ENCODE assay signal across 29 cellular contexts in genomic region chr4:181597766-181598165, GRCh38.
DNase-seq lines count a peak whose midpoint lies in the region; ATAC-seq, FAIRE-seq and TF ChIP-seq lines count a peak whose summit lies in the region.
"Had no signal": no experiment of that assay in that cellular context is flagged by ENCODE, and none has a peak within 500 bp of the region (broad histone marks: within the 10 kb centered on the region; RNA-seq: fewer than 3 reads in every experiment).

No MANE protein-coding gene starts in this region.

- CTCF ChIA-PET in MCF 10A (lab: Yijun Ruan, JAX): interaction anchor here (0.8 to 0.9 kb wide), 2 partner anchors 29 to 935 kb away, joined by 3 read pairs; no protein-coding TSS in a partner anchor
- CTCF ChIA-PET in CD8-positive, alpha-beta T cell (lab: Charles Lee): no interaction called here

- intact Hi-C loops in MCF 10A (cut with micrococcal nuclease) (no loop called here), breast epithelium (cut with DNase I; ENCODE audit: low total_unique reads) (no loop called here)
- intact Hi-C loops in CD8-positive, alpha-beta T cell (cut with DNase I, micrococcal nuclease): no loop called here

- no peaks in the 10 kb centered on the region for H4K20me1 ChIP-seq in astrocyte (ENCODE audit: insufficient read depth, low read length)

- peak; percentile 63 for FAIRE-seq in astrocyte (lab: Jason Lieb, UNC)
- FAIRE-seq: A204.1, K562 had no signal

- POLR2A ChIA-PET in MCF 10A (lab: Yijun Ruan, JAX): no interaction called here
- POLR2A ChIA-PET in CD8-positive, alpha-beta T cell (lab: Charles Lee): no interaction called here

- no TSS peak for BruUV-seq in MCF 10A (replicated peaks; lab: Mats Ljungman, UMichigan)

- no peak overlapping the region for H3K27ac Mint-ChIP-seq in MCF 10A (ENCODE audit: low read depth, unreplicated experiment)
- H3K27ac Mint-ChIP-seq in astrocyte (ENCODE audit: unreplicated experiment): no peak overlapping the region
- H3K27ac Mint-ChIP-seq in CD8-positive, alpha-beta T cell: no peak overlapping the region
- H3K27ac Mint-ChIP-seq: activated CD4-positive, alpha-beta T cell treated with anti-CD3 and anti-CD28 coated beads for 36 hours; activated naive CD4-positive, alpha-beta T cell treated with anti-CD3 and anti-CD28 coated beads, Interleukin-2, amount 10 ng/mL, durations not matched to agents 7 days and 5 days; effector memory CD8-positive, alpha-beta T cell; H9; naive thymus-derived CD8-positive, alpha-beta T cell had no signal

- H3K36me3 ChIP-seq in breast epithelium (no peaks in the 10 kb centered on the region), astrocyte (ENCODE audit: insufficient read depth, low read length) (no peaks in the 10 kb centered on the region)
- H3K36me3 ChIP-seq in CD8-positive, alpha-beta T cell (ENCODE audit: insufficient read depth, low read length): no peaks in the 10 kb centered on the region
- H3K36me3 ChIP-seq: BE2C, ovary, right atrium auricular region, stomach, transverse colon had no signal

- H3K4me3 Mint-ChIP-seq in MCF 10A (ENCODE audit: unreplicated experiment): no peak overlapping the region
- no peak overlapping the region for H3K4me3 Mint-ChIP-seq in astrocyte (ENCODE audit: unreplicated experiment)
- H3K4me3 Mint-ChIP-seq in CD8-positive, alpha-beta T cell: no peak overlapping the region
- H3K4me3 Mint-ChIP-seq: activated CD4-positive, alpha-beta T cell treated with anti-CD3 and anti-CD28 coated beads for 36 hours; activated naive CD4-positive, alpha-beta T cell treated with anti-CD3 and anti-CD28 coated beads, Interleukin-2, amount 10 ng/mL, durations not matched to agents 7 days and 5 days; effector memory CD8-positive, alpha-beta T cell; H9; naive thymus-derived CD8-positive, alpha-beta T cell had no signal

- no peak for ATAC-seq in GM19324 (IDR thresholded peaks at IDR 0.05; ENCODE audit: low FRiP score, unreplicated experiment)
- no peak for ATAC-seq in CD8-positive, alpha-beta T cell
- ATAC-seq: activated CD4-positive, alpha-beta T cell treated with anti-CD3 and anti-CD28 coated beads for 36 hours; effector memory CD8-positive, alpha-beta T cell; esophagus mucosa; K562; left colon; naive thymus-derived CD8-positive, alpha-beta T cell had no signal

- no peak overlapping the region for H2AFZ ChIP-seq in astrocyte (ENCODE audit: low read depth, low read length)

- H3K9me3 ChIP-seq in breast epithelium: no peaks in the 10 kb centered on the region
- H3K9me3 ChIP-seq in astrocyte (ENCODE audit: insufficient read depth, low read depth, low read length): no peaks in the 10 kb centered on the region
- no peaks in the 10 kb centered on the region for H3K9me3 ChIP-seq in CD8-positive, alpha-beta T cell (ENCODE audit: low read length)
- H3K9me3 ChIP-seq: BE2C, Caco-2, ovary, right atrium auricular region, stomach, transverse colon had no signal

- TF ChIP-seq CTCF in MCF 10A (IDR thresholded peaks at IDR 0.05; ENCODE audit: unreplicated experiment) (no peak), breast epithelium (IDR thresholded peaks at IDR 0.05) (no peak), astrocyte (IDR thresholded peaks at IDR 0.05; ENCODE audit: insufficient read depth, low read depth, low read length) (no peak)
- TF ChIP-seq CTCF in CD8-positive, alpha-beta T cell (IDR thresholded peaks at IDR 0.05): no peak

- H3K4me1 ChIP-seq in breast epithelium (no peaks in the 10 kb centered on the region), astrocyte (ENCODE audit: insufficient read depth, low read length) (no peaks in the 10 kb centered on the region)
- no peaks in the 10 kb centered on the region for H3K4me1 ChIP-seq in CD8-positive, alpha-beta T cell (ENCODE audit: insufficient read depth, low read length)
- H3K4me1 ChIP-seq: BE2C, Caco-2, right atrium auricular region, stomach, transverse colon had no signal

- no peaks in the 10 kb centered on the region for H3K79me2 ChIP-seq in astrocyte (ENCODE audit: insufficient read depth, low read length)

- H3K9ac ChIP-seq in astrocyte (ENCODE audit: low read length): no peak overlapping the region

- H3K4me3 ChIP-seq in breast epithelium (no peak overlapping the region), astrocyte (ENCODE audit: insufficient read depth, low read depth, low read length) (no peak overlapping the region)
- no peak overlapping the region for H3K4me3 ChIP-seq in CD8-positive, alpha-beta T cell (ENCODE audit: low read depth, low read length)
- H3K4me3 ChIP-seq: K562, ovary, right atrium auricular region, stomach, transverse colon had no signal

- H3K9me3 Mint-ChIP-seq in MCF 10A (ENCODE audit: unreplicated experiment): peaks cover 7% of the 10 kb centered on the region
- no peaks in the 10 kb centered on the region for H3K9me3 Mint-ChIP-seq in astrocyte (ENCODE audit: unreplicated experiment)
- peaks cover 4% of the 10 kb centered on the region for H3K9me3 Mint-ChIP-seq in CD8-positive, alpha-beta T cell
- H3K9me3 Mint-ChIP-seq: H9 had no signal

- H3K36me3 Mint-ChIP-seq in MCF 10A (ENCODE audit: insufficient read depth, unreplicated experiment) (no peaks in the 10 kb centered on the region), astrocyte (ENCODE audit: low read depth, unreplicated experiment) (no peaks in the 10 kb centered on the region)
- no peaks in the 10 kb centered on the region for H3K36me3 Mint-ChIP-seq in CD8-positive, alpha-beta T cell
- H3K36me3 Mint-ChIP-seq: activated naive CD4-positive, alpha-beta T cell treated with anti-CD3 and anti-CD28 coated beads, Interleukin-2, amount 10 ng/mL, durations not matched to agents 7 days and 5 days; naive thymus-derived CD8-positive, alpha-beta T cell had no signal

- no peak overlapping the region for H3K27ac ChIP-seq in breast epithelium
- H3K27ac ChIP-seq in astrocyte (ENCODE audit: low read depth, low read length): no peak overlapping the region
- no peak overlapping the region for H3K27ac ChIP-seq in CD8-positive, alpha-beta T cell (ENCODE audit: low read depth, low read length)
- H3K27ac ChIP-seq: ovary, right atrium auricular region, stomach, transverse colon had no signal

- H3K27me3 Mint-ChIP-seq in MCF 10A (ENCODE audit: insufficient read depth, unreplicated experiment) (no peaks in the 10 kb centered on the region), astrocyte (ENCODE audit: low read depth, unreplicated experiment) (no peaks in the 10 kb centered on the region)
- H3K27me3 Mint-ChIP-seq in CD8-positive, alpha-beta T cell (ENCODE audit: low read depth): no peaks in the 10 kb centered on the region
- H3K27me3 Mint-ChIP-seq: activated CD4-positive, alpha-beta T cell treated with anti-CD3 and anti-CD28 coated beads for 36 hours; activated naive CD4-positive, alpha-beta T cell treated with anti-CD3 and anti-CD28 coated beads, Interleukin-2, amount 10 ng/mL, durations not matched to agents 7 days and 5 days; effector memory CD8-positive, alpha-beta T cell; naive thymus-derived CD8-positive, alpha-beta T cell had no signal

- H3K4me2 ChIP-seq in astrocyte (ENCODE audit: low read length): peak overlapping the region; percentile 14

- H3K4me1 Mint-ChIP-seq in MCF 10A (ENCODE audit: insufficient read depth, unreplicated experiment) (no peaks in the 10 kb centered on the region), astrocyte (ENCODE audit: low read depth, unreplicated experiment) (peaks cover 15% of the 10 kb centered on the region)
- no peaks in the 10 kb centered on the region for H3K4me1 Mint-ChIP-seq in CD8-positive, alpha-beta T cell (ENCODE audit: low read depth)
- H3K4me1 Mint-ChIP-seq: activated CD4-positive, alpha-beta T cell treated with anti-CD3 and anti-CD28 coated beads for 36 hours; activated naive CD4-positive, alpha-beta T cell treated with anti-CD3 and anti-CD28 coated beads, Interleukin-2, amount 10 ng/mL, durations not matched to agents 7 days and 5 days; H9; naive thymus-derived CD8-positive, alpha-beta T cell had no signal

- H3K27me3 ChIP-seq in breast epithelium: no peaks in the 10 kb centered on the region
- H3K27me3 ChIP-seq in astrocyte (ENCODE audit: insufficient read depth, low read length): no peaks in the 10 kb centered on the region
- H3K27me3 ChIP-seq in CD8-positive, alpha-beta T cell (ENCODE audit: insufficient read depth, low read length): no peaks in the 10 kb centered on the region
- H3K27me3 ChIP-seq: BE2C, ovary, right atrium auricular region, stomach, transverse colon had no signal

- peak; percentile 50 for DNase-seq in MCF 10A (ENCODE audit: unreplicated experiment)
- no peak for DNase-seq in breast epithelium (ENCODE audit: low spot score in 2 of 2)
- peak; percentile 70 for DNase-seq in astrocyte (ENCODE audit: low read depth)
- DNase-seq in glomerular visceral epithelial cell (ENCODE audit: extremely low spot score): peak; percentile 6
- no peak for DNase-seq in NCI-H446 treated with DMSO at 0.1 percent for 48 hours (lab: John Stamatoyannopoulos, UW)
- no peak for DNase-seq in T1000 (lab: John Stamatoyannopoulos, UW)
- no peak for DNase-seq in CD8-positive, alpha-beta T cell
- DNase-seq: activated CD4-positive, alpha-beta T cell treated with anti-CD3 and anti-CD28 coated beads for 36 hours; activated naive CD4-positive, alpha-beta T cell treated with anti-CD3 and anti-CD28 coated beads, Interleukin-2, amount 10 ng/mL, durations not matched to agents 7 days and 5 days; activated T-cell treated with anti-CD3 and anti-CD28 coated beads, Interleukin-2, amount 50 U/mL, for 48 hours; aorta; BE2C; Caco-2; effector memory CD8-positive, alpha-beta T cell; glutamatergic neuron; H9; left colon; MV-4-11; naive thymus-derived CD8-positive, alpha-beta T cell; NCI-H187; ovary; SHP77 treated with DMSO at 0.1 percent for 48 hours; stomach; transverse colon had no signal

- no peak for TF ChIP-seq POLR2A in breast epithelium (IDR thresholded peaks at IDR 0.05)

Comparison
In these comparisons a context has a peak if more than half of its experiments do, and no peak if none do; other contexts are left out.
1. DNase-seq: peak in MCF 10A (single experiment), astrocyte (single experiment) and glomerular visceral epithelial cell (single experiment); none in breast epithelium (0 of 2), NCI-H446 treated with DMSO at 0.1 percent for 48 hours (single experiment), T1000 (single experiment) and CD8-positive, alpha-beta T cell (0 of 7).